ENCODE assay signal across 10 cellular contexts in genomic region chr5:68070641-68071191, GRCh38.
A peak's percentile ranks its signal among the peaks of the same experiment; 100 is the strongest.
DNase-seq lines count a peak whose midpoint lies in the region; ATAC-seq and TF ChIP-seq lines count a peak whose summit lies in the region.
"Had no signal": no experiment of that assay in that cellular context is flagged by ENCODE, and none has a peak within 500 bp of the region (broad histone marks: within the 10 kb centered on the region; RNA-seq: fewer than 3 reads in every experiment).

No MANE protein-coding gene starts in this region.

- ATAC-seq in GM18519 (IDR thresholded peaks at IDR 0.05; ENCODE audit: low FRiP score, unreplicated experiment) (peak; percentile 81), HG03558 (IDR thresholded peaks at IDR 0.05; ENCODE audit: extremely low read depth, unreplicated experiment) (peak; percentile 85)

- POLR2A ChIA-PET in HEK293 (lab: Yijun Ruan, JAX): no interaction called here

- no peak overlapping the region for H3K4me3 ChIP-seq in HEK293 (ENCODE audit: low read depth, low read length)

- CTCF ChIA-PET in HEK293 (lab: Yijun Ruan, JAX): interaction anchor here (0.6 to 0.7 kb wide), 4 partner anchors 18 to 138 kb away, joined by 3 to 4 read pairs (median 3); no protein-coding TSS in a partner anchor

- no peak overlapping the region for H3K27ac ChIP-seq in HEK293 (ENCODE audit: extremely low read depth, low read depth, low read length)
- H3K27ac ChIP-seq: KMS-11 had no signal

- H3K36me3 ChIP-seq in HEK293 (ENCODE audit: control insufficient read depth in 2 of 2, insufficient read depth in 1 of 2, low read length in 2 of 2): no peaks in the 10 kb centered on the region

- H3K4me1 ChIP-seq in HEK293 (ENCODE audit: control insufficient read depth, insufficient read depth, low read length): no peaks in the 10 kb centered on the region

- DNase-seq in AG08395 (ENCODE audit: low spot score): peak; percentile 34
- DNase-seq in COR-L47 (lab: John Stamatoyannopoulos, UW): no peak
- DNase-seq in COLO668 (lab: John Stamatoyannopoulos, UW; ENCODE audit: unreplicated experiment): no peak
- DNase-seq in inferior parietal cortex (ENCODE audit: extremely low spot score): no peak
- DNase-seq in amniotic stem cell (lab: John Stamatoyannopoulos, UW): no peak
- DNase-seq: occipital lobe had no signal

- TF ChIP-seq CTCF in HEK293 (tag by site-specific recombination; IDR thresholded peaks at IDR 0.05): no peak

- no peaks in the 10 kb centered on the region for H3K9me3 ChIP-seq in HEK293 (ENCODE audit: control insufficient read depth, insufficient read depth, low read depth, low read length)

TF ChIP-seq in HEK293, 187 proteins besides CTCF, POLR2A, EP300 and RAD21:
- TF ChIP-seq PRDM2 (tag by site-specific recombination; IDR thresholded peaks at IDR 0.05; ENCODE audit: borderline replicate concordance) (no peak), HIC1 (tag by site-specific recombination; IDR thresholded peaks at IDR 0.05) (peak; percentile 48; the same call in 1 of the 2 replicates), ZNF548 (tag by site-specific recombination; IDR thresholded peaks at IDR 0.05) (no peak)
